Comparison of ENCODE assay signal across 22 cellular contexts in genomic region chr1:235107368-235108184, GRCh38. TPM values are rescaled to one million over a fixed set of nuclear protein-coding genes. Genes with fewer than 3 reads are reported as not detected.
DNase-seq lines count a peak whose midpoint lies in the region; ATAC-seq, FAIRE-seq and TF ChIP-seq lines count a peak whose summit lies in the region.
"Had no signal": no experiment of that assay in that cellular context is flagged by ENCODE, and none has a peak within 500 bp of the region (broad histone marks: within the 10 kb centered on the region; RNA-seq: fewer than 3 reads in every experiment).

No MANE protein-coding gene starts in this region.

- DNase-seq in activated T-cell treated with anti-CD3 and anti-CD28 coated beads, Interleukin-2, amount 50 U/mL, for 1 hour = peak; percentile 12
- DNase-seq in activated T-cell treated with anti-CD3 and anti-CD28 coated beads for 4 hours (no peak), GM12891 (ENCODE audit: insufficient read length, low spot score) (no peak), naive B cell (no peak), PC-3 (no peak), psoas muscle (no peak), DMS53 (lab: John Stamatoyannopoulos, UW) (no peak)
- DNase-seq: activated B cell treated with CpG ODN at 0.5 μM for 24 hours; colonic mucosa; left ventricle myocardium inferior; NCI-H1105 treated with DMSO at 0.1 percent for 48 hours; NCI-H2107; NCI-H526; retina; SJCRH30; stimulated activated CD4-positive, alpha-beta T cell treated with anti-CD3 and anti-CD28 coated beads, Interleukin-12 subunit alpha, Interleukin-12 subunit beta, amount 100 ng/mL, for 4 hours; stimulated activated CD8-positive, alpha-beta memory T cell treated with anti-CD3 and anti-CD28 coated beads, Interleukin-4, amount 100 ng/mL, for 48 hours had no signal

- intact Hi-C loops in PC-3 (cut with micrococcal nuclease) (loop anchor here (10.0 kb wide), 1 partner anchor 57 kb away; the partner anchor contains the start of gene RBM34), psoas muscle (cut with DNase I) (no loop called here)

- no TSS peak for BruUV-seq in PC-3 (replicated peaks; lab: Mats Ljungman, UMichigan)

- H3K4me1 Mint-ChIP-seq in activated T-helper 17 cell treated with anti-CD3 and anti-CD28 coated beads, Interleukin-2, amount 50 U/mL, for 72 hours = peaks cover 26% of the 10 kb centered on the region
- H3K4me1 Mint-ChIP-seq in naive B cell = peaks cover 11 to 15% (median 15%) of the 10 kb centered on the region in 3 donors

- H3K9me2 ChIP-seq in PC-3 (replicated peaks; ENCODE audit: low read length) = no peaks in the 10 kb centered on the region

- 84 to 91% (median 86%) methylated on average over 16 of the region's 16 CpGs for WGBS in psoas muscle, 3 donors

- peaks cover 34% of the 10 kb centered on the region for H3K36me3 ChIP-seq in PC-3 (ENCODE audit: low read depth, low read length)
- H3K36me3 ChIP-seq in psoas muscle (ENCODE audit: insufficient read depth in 1 of 2, low read depth in 1 of 2) = peaks cover 4 to 47% of the 10 kb centered on the region in 2 donors

- no peak for FAIRE-seq in GM12891 (lab: Jason Lieb, UNC)

- H3K4me2 ChIP-seq in PC-3 (ENCODE audit: low read length) = no peak overlapping the region

- H3K4me1 ChIP-seq in PC-3 (ENCODE audit: insufficient read depth, low read length) = peaks cover 11% of the 10 kb centered on the region
- H3K4me1 ChIP-seq in psoas muscle = peaks cover 3% of the 10 kb centered on the region
- H3K4me1 ChIP-seq: colonic mucosa had no signal

- H3K9me3 Mint-ChIP-seq in activated T-helper 17 cell treated with anti-CD3 and anti-CD28 coated beads, Interleukin-2, amount 50 U/mL, for 72 hours = no peaks in the 10 kb centered on the region
- no peaks in the 10 kb centered on the region for H3K9me3 Mint-ChIP-seq in naive B cell
- H3K9me3 Mint-ChIP-seq: activated B cell treated with CpG ODN at 0.5 μM for 24 hours had no signal

- no peak overlapping the region for H3K4me3 Mint-ChIP-seq in activated T-helper 17 cell treated with anti-CD3 and anti-CD28 coated beads, Interleukin-2, amount 50 U/mL, for 72 hours
- H3K4me3 Mint-ChIP-seq in naive B cell = no peak overlapping the region
- H3K4me3 Mint-ChIP-seq: activated B cell treated with CpG ODN at 0.5 μM for 24 hours; activated naive CD8-positive, alpha-beta T cell had no signal

- no peak overlapping the region for H2AFZ ChIP-seq in PC-3 (ENCODE audit: low read length)

- no peaks in the 10 kb centered on the region for H3K9me3 ChIP-seq in PC-3 (ENCODE audit: low read length)
- H3K9me3 ChIP-seq in psoas muscle = no peaks in the 10 kb centered on the region
- H3K9me3 ChIP-seq: body of pancreas, colonic mucosa, left ventricle myocardium inferior, neutrophil, SJCRH30, vagina had no signal

- POLR2A ChIA-PET in PC-3 (lab: Charles Lee; ENCODE audit: unreplicated experiment) = interaction anchor here (0.6 kb wide), 1 partner anchor 578 kb away, joined by 4 read pairs; no protein-coding TSS in a partner anchor

- no peak for ATAC-seq in activated T-helper 17 cell treated with anti-CD3 and anti-CD28 coated beads, Interleukin-2, amount 50 U/mL, for 72 hours (replicated peaks)
- ATAC-seq in naive B cell (ENCODE audit: low read depth in 2 of 2) (no peak), PC-3 (no peak), psoas muscle (no peak)
- ATAC-seq: body of pancreas had no signal

- H3F3A ChIP-seq in PC-3 (ENCODE audit: low read length, unreplicated experiment) = peaks cover 4% of the 10 kb centered on the region

- H3K4me3 ChIP-seq in PC-3 (ENCODE audit: low read length) (no peak overlapping the region), psoas muscle (no peak overlapping the region)
- H3K4me3 ChIP-seq: body of pancreas, colonic mucosa, left ventricle myocardium inferior, SJCRH30, vagina had no signal

- H3K27ac ChIP-seq in PC-3 (ENCODE audit: low read length) (no peak overlapping the region), psoas muscle (no peak overlapping the region)
- H3K27ac ChIP-seq: body of pancreas, colonic mucosa, left ventricle myocardium inferior, neutrophil, SJCRH30, vagina had no signal

- CTCF ChIA-PET in PC-3 (lab: Charles Lee) = no interaction called here

- H3K36me3 Mint-ChIP-seq in activated T-helper 17 cell treated with anti-CD3 and anti-CD28 coated beads, Interleukin-2, amount 50 U/mL, for 72 hours (ENCODE audit: low read depth) = peaks cover 61% of the 10 kb centered on the region
- peaks cover 0 to 5% of the 10 kb centered on the region in 2 donors for H3K36me3 Mint-ChIP-seq in naive B cell

- peaks cover 4% of the 10 kb centered on the region; the same call in 1 of the 2 replicates for H3K79me2 ChIP-seq in PC-3 (ENCODE audit: low read length)

- peak overlapping the region; percentile 3 for H3K27ac Mint-ChIP-seq in activated T-helper 17 cell treated with anti-CD3 and anti-CD28 coated beads, Interleukin-2, amount 50 U/mL, for 72 hours
- H3K27ac Mint-ChIP-seq in naive B cell = peak overlapping the region in 4 of 6 donors; percentile 9 to 79 (median 60)
- H3K27ac Mint-ChIP-seq: activated B cell treated with CpG ODN at 0.5 μM for 24 hours; activated naive CD8-positive, alpha-beta T cell had no signal

- H3K27me3 ChIP-seq in PC-3 (ENCODE audit: low read length) (no peaks in the 10 kb centered on the region), psoas muscle (ENCODE audit: insufficient read depth in 3 of 3, low read length in 2 of 3) (no peaks in the 10 kb centered on the region)
- H3K27me3 ChIP-seq: body of pancreas, colonic mucosa, SJCRH30, vagina had no signal

- H3K27me3 Mint-ChIP-seq in activated T-helper 17 cell treated with anti-CD3 and anti-CD28 coated beads, Interleukin-2, amount 50 U/mL, for 72 hours = no peaks in the 10 kb centered on the region
- H3K27me3 Mint-ChIP-seq in naive B cell = no peaks in the 10 kb centered on the region
- H3K27me3 Mint-ChIP-seq: activated B cell treated with CpG ODN at 0.5 μM for 24 hours; activated naive CD8-positive, alpha-beta T cell had no signal

- no peak; the same call in 1 of the 2 replicates for TF ChIP-seq POLR2A in GM12891 (IDR thresholded peaks at IDR 0.05; ENCODE audit: low read depth, low read length)

- 0 out of 2 replicates have a peak, but pooled peaks cover 6% of the 10 kb centered on the region for H4K20me1 ChIP-seq in PC-3 (ENCODE audit: low read length)

- H3K9ac ChIP-seq in PC-3 (ENCODE audit: low read length) = no peak overlapping the region

- TF ChIP-seq CTCF in PC-3 (conservative IDR thresholded peaks at IDR 0.05; ENCODE audit: low read depth, low read length) = no peak
- no peak for TF ChIP-seq CTCF in psoas muscle (IDR thresholded peaks at IDR 0.05)

TF ChIP-seq in GM12891, 5 proteins besides CTCF, POLR2A, EP300 and RAD21:
- TF ChIP-seq TAF1 (IDR thresholded peaks at IDR 0.05; ENCODE audit: low read depth, low read length) = no peak
- TF ChIP-seq POLR2AphosphoS5 (IDR thresholded peaks at IDR 0.05; ENCODE audit: low read depth, low read length) = peak; percentile 1; the same call in 1 of the 2 replicates

RNA-seq across cellular contexts. Expression of gene TOMM20, which starts 21.1 kb away (rescaled TPM):
- 88.5 TPM for polyA plus RNA-seq in GM12891 (2012; ENCODE audit: low read depth, missing spikeins)
- 100 to 1,000 TPM; 110 to 117 TPM for total RNA-seq in activated T-helper 17 cell treated with anti-CD3 and anti-CD28 coated beads, Interleukin-2, amount 50 U/mL, for 72 hours
- polyA plus RNA-seq in naive B cell (ENCODE audit: low read depth in 6 of 6) (10 to 100 TPM; 41.0 to 47.9 (median 45.5) TPM), psoas muscle (10 to 100 TPM; 44.7 to 90.9 (median 77.0) TPM)
- total RNA-seq in PC-3 (2014; rRNA removed) (45.2 and 48.0 TPM in 2 replicates), psoas muscle (10 to 100 TPM; 56.3 to 88.7 (median 66.9) TPM)

RNA-seq across cellular contexts. Expression of gene RBM34, which starts 53.5 kb away (rescaled TPM):
- polyA plus RNA-seq in GM12891 (2012; ENCODE audit: low read depth, missing spikeins) = 116 TPM
- total RNA-seq in activated T-helper 17 cell treated with anti-CD3 and anti-CD28 coated beads, Interleukin-2, amount 50 U/mL, for 72 hours = 100 to 1,000 TPM; 114 to 122 TPM
- polyA plus RNA-seq in naive B cell (ENCODE audit: low read depth in 6 of 6) = 10 to 100 TPM; 35.0 to 73.8 (median 69.7) TPM
- total RNA-seq in PC-3 (2014; rRNA removed) = 40.1 and 44.9 TPM in 2 replicates
- 10 to 100 TPM; 36.8 to 76.3 (median 56.3) TPM for total RNA-seq in psoas muscle
- 100 to 1,000 TPM in 2 of 3 donors, 10 to 100 TPM in 1; 80.3 to 144 (median 136) TPM for polyA plus RNA-seq in psoas muscle
